18 cellular contexts compared by ENCODE assay signal in the genomic region with DNA sequence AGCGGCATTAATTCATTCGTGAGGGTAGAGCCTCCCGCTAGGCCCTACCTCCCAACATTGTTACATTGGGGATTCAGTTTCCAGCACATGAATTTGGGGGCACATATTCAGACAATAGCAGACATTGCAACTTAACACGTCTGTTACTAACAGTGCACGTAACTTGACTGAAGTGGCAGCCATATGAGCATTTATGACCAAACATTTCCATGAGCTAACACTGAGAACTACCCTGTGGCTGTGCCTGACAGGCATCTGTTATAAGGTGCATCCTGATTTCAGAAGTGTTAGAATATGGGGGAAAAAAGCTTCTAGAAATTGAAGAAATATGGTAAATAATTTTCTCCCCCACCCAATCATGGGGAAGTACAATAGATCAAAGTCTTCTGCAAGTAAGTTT.
DNase-seq lines count a peak whose midpoint lies in the region.
"Had no signal": no experiment of that assay in that cellular context is flagged by ENCODE, and none has a peak within 500 bp of the region (broad histone marks: within the 10 kb centered on the region; RNA-seq: fewer than 3 reads in every experiment).

No MANE protein-coding gene starts in this region.

- H3K9me3 Mint-ChIP-seq in activated naive CD8-positive, alpha-beta T cell (ENCODE audit: low read depth): no peaks in the 10 kb centered on the region
- H3K9me3 Mint-ChIP-seq: mesothelial cell of epicardium, nephron progenitor cell had no signal

- no peaks in the 10 kb centered on the region for H3K27me3 Mint-ChIP-seq in activated naive CD8-positive, alpha-beta T cell

- peak overlapping the region; percentile 92 for H3K27ac Mint-ChIP-seq in activated naive CD8-positive, alpha-beta T cell
- H3K27ac Mint-ChIP-seq: mesothelial cell of epicardium, nephron progenitor cell had no signal

- DNase-seq in activated CD4-positive, alpha-beta T cell treated with anti-CD3 and anti-CD28 coated beads for 48 hours: peak; percentile 28
- DNase-seq in activated CD4-positive, alpha-beta T cell treated with anti-CD3 and anti-CD28 coated beads, Interleukin-2, amount 50 U/mL, for 1 hour: no peak
- DNase-seq in stimulated activated CD4-positive, alpha-beta T cell treated with anti-CD3 and anti-CD28 coated beads, Interleukin-4, amount 100 ng/mL, for 24 hours: peak; percentile 40
- DNase-seq in stimulated activated CD4-positive, alpha-beta T cell treated with anti-CD3 and anti-CD28 coated beads, Interleukin-15, amount 100 ng/mL, for 24 hours: no peak
- DNase-seq in DMS153 (lab: John Stamatoyannopoulos, UW) (no peak), cerebellar cortex (ENCODE audit: low spot score) (no peak), C1 segment of cervical spinal cord (lab: John Stamatoyannopoulos, UW) (no peak)
- DNase-seq: islet precursor cell, left ventricle myocardium superior, NCI-H1105 treated with DMSO at 0.1 percent for 48 hours, NCI-H2029 treated with DMSO at 0.1 percent for 48 hours, NCI-H774, nephron progenitor cell, ovary, spleen, substantia nigra had no signal

- peak overlapping the region; percentile 55 for H3K4me3 Mint-ChIP-seq in activated naive CD8-positive, alpha-beta T cell
- H3K4me3 Mint-ChIP-seq: mesothelial cell of epicardium, nephron progenitor cell had no signal

- peaks cover 21% of the 10 kb centered on the region for H3K36me3 Mint-ChIP-seq in activated naive CD8-positive, alpha-beta T cell

- peaks cover 65% of the 10 kb centered on the region for H3K4me1 Mint-ChIP-seq in activated naive CD8-positive, alpha-beta T cell (ENCODE audit: low read depth)
- H3K4me1 Mint-ChIP-seq: nephron progenitor cell had no signal

Comparison
In these comparisons a context has a peak if more than half of its experiments do, and no peak if none do; other contexts are left out.
1. DNase-seq: peak in activated CD4-positive, alpha-beta T cell treated with anti-CD3 and anti-CD28 coated beads for 48 hours (single experiment) and stimulated activated CD4-positive, alpha-beta T cell treated with anti-CD3 and anti-CD28 coated beads, Interleukin-4, amount 100 ng/mL, for 24 hours (single experiment); none in activated CD4-positive, alpha-beta T cell treated with anti-CD3 and anti-CD28 coated beads, Interleukin-2, amount 50 U/mL, for 1 hour (single experiment), stimulated activated CD4-positive, alpha-beta T cell treated with anti-CD3 and anti-CD28 coated beads, Interleukin-15, amount 100 ng/mL, for 24 hours (single experiment), DMS153 (single experiment), cerebellar cortex (single experiment) and C1 segment of cervical spinal cord (0 of 14).